Comparison of ENCODE assay signal across 13 cellular contexts in genomic region chr17:1557355-1558095, GRCh38. TPM values are rescaled to one million over a fixed set of nuclear protein-coding genes. Genes with fewer than 3 reads are reported as not detected.
DNase-seq lines count a peak whose midpoint lies in the region; ATAC-seq, FAIRE-seq and TF ChIP-seq lines count a peak whose summit lies in the region.
"Had no signal": no experiment of that assay in that cellular context is flagged by ENCODE, and none has a peak within 500 bp of the region (broad histone marks: within the 10 kb centered on the region; RNA-seq: fewer than 3 reads in every experiment).

No MANE protein-coding gene starts in this region.

- BruUV-seq in K562 (replicated peaks; lab: Mats Ljungman, UMichigan) = no TSS peak

- CTCF ChIA-PET in K562 (lab: Yijun Ruan, JAX; ENCODE audit: low intra/inter-chr PET ratio) = no interaction called here

- H3K9ac ChIP-seq in K562 (ENCODE audit: insufficient read depth in 1 of 2, low read depth in 2 of 2, low read length in 2 of 2) = no peak overlapping the region; a peak in 1 of 4 replicates

- WGBS in K562 (ENCODE audit: insufficient coverage, low coverage, missing lambda C conversion rate) = 84% methylated on average over 15 of the region's 22 CpGs
- WGBS in small intestine, 3 donors = 56 to 77% (median 76%) methylated on average over 22 of the region's 22 CpGs

- H3K4me3 Mint-ChIP-seq in activated T-cell treated with anti-CD3 and anti-CD28 coated beads, Interleukin-2, amount 50 U/mL, for 72 hours = no peak overlapping the region

- FAIRE-seq in K562 (lab: Jason Lieb, UNC) = no peak
- no peak for FAIRE-seq in small intestine (lab: Jason Lieb, UNC)
- FAIRE-seq in urothelium cell line (lab: Jason Lieb, UNC) = no peak
- FAIRE-seq: H54 had no signal

- H2AFZ ChIP-seq in K562 (ENCODE audit: low read depth, low read length) = no peak overlapping the region

- peaks cover 8 to 27% of the 10 kb centered on the region in 2 experiments; a peak in 4 of 5 replicates for H3K4me1 ChIP-seq in K562 (replicated peaks in 1 of 2; ENCODE audit: control insufficient read depth in 2 of 2, insufficient read depth in 2 of 2, low read length in 2 of 2)
- peaks cover 3 to 12% of the 10 kb centered on the region in 2 donors for H3K4me1 ChIP-seq in small intestine (ENCODE audit: control insufficient read depth in 2 of 2, insufficient read depth in 1 of 2, low read depth in 1 of 2, low read length in 1 of 2)

- no peaks in the 10 kb centered on the region for H3K9me1 ChIP-seq in K562 (ENCODE audit: control insufficient read depth, insufficient read depth, low read length)

- no peak for TF ChIP-seq CTCF in K562 (IDR thresholded peaks at IDR 0.05 in 2 of 3, conservative IDR thresholded peaks at IDR 0.05 in 1 of 3; ENCODE audit: insufficient read depth in 2 of 3, low read depth in 1 of 3, low read length in 3 of 3)

- H3K4me3 ChIP-seq in K562 = no peak overlapping the region
- H3K4me3 ChIP-seq in small intestine (ENCODE audit: low read depth in 1 of 2, low read length in 2 of 2) = no peak overlapping the region
- H3K4me3 ChIP-seq: heart left ventricle had no signal

- intact Hi-C loops in K562 (cut with micrococcal nuclease) = no loop called here

- no peak for TF ChIP-seq RAD21 in K562 (CRISPR knock-in tag; conservative IDR thresholded peaks at IDR 0.05 in 1 of 2, IDR thresholded peaks at IDR 0.05 in 1 of 2)

- peak; percentile 28 for DNase-seq in ELR (ENCODE audit: low read depth)
- DNase-seq in K562 (ENCODE audit: extremely low read depth in 1 of 4, low spot score in 3 of 4) = no peak
- peak; percentile 31 for DNase-seq in iris pigment epithelial cell (ENCODE audit: low read depth)
- peak; percentile 90 for DNase-seq in small intestine
- no peak for DNase-seq in urothelium cell line (ENCODE audit: low spot score)
- DNase-seq in activated T-cell treated with anti-CD3 and anti-CD28 coated beads, Interleukin-2, amount 50 U/mL, for 72 hours = no peak
- no peak for DNase-seq in substantia nigra (lab: John Stamatoyannopoulos, UW)
- DNase-seq: activated CD4-positive, alpha-beta T cell treated with anti-CD3 and anti-CD28 coated beads for 1 hour; activated T-cell treated with anti-CD3 and anti-CD28 coated beads for 4 hours; stimulated activated CD4-positive, alpha-beta T cell treated with anti-CD3 and anti-CD28 coated beads, Interleukin-15, amount 100 ng/mL, for 24 hours had no signal

- peaks cover 0 to 4% of the 10 kb centered on the region in 2 donors for H3K36me3 Mint-ChIP-seq in activated T-cell treated with anti-CD3 and anti-CD28 coated beads, Interleukin-2, amount 50 U/mL, for 72 hours (ENCODE audit: insufficient read depth in 2 of 2)

- H3K27ac Mint-ChIP-seq in activated T-cell treated with anti-CD3 and anti-CD28 coated beads, Interleukin-2, amount 50 U/mL, for 72 hours = no peak overlapping the region

- H3K9me3 ChIP-seq in K562 (replicated peaks; ENCODE audit: control insufficient read depth, insufficient read depth, low read depth, low read length) (no peaks in the 10 kb centered on the region), small intestine (ENCODE audit: control insufficient read depth, low read depth) (no peaks in the 10 kb centered on the region)
- H3K9me3 ChIP-seq: heart left ventricle had no signal

- peaks cover 46% of the 10 kb centered on the region; the same call in 2 of the 3 replicates for H3K36me3 ChIP-seq in K562 (ENCODE audit: control insufficient read depth, insufficient read depth, low read length)
- peaks cover 0 to 4% of the 10 kb centered on the region in 2 donors for H3K36me3 ChIP-seq in small intestine (ENCODE audit: control insufficient read depth in 2 of 2, insufficient read depth in 2 of 2, low read length in 2 of 2)

- peaks cover 18% of the 10 kb centered on the region for H4K20me1 ChIP-seq in K562 (replicated peaks; ENCODE audit: control insufficient read depth, insufficient read depth, low read length)

- TF ChIP-seq EP300 in K562 (IDR thresholded peaks at IDR 0.05; ENCODE audit: low read length) = no peak

- H3K27me3 ChIP-seq in K562 (ENCODE audit: control insufficient read depth in 2 of 2, insufficient read depth in 2 of 2, low read length in 2 of 2) (no peaks in the 10 kb centered on the region), small intestine (ENCODE audit: control insufficient read depth in 2 of 2, insufficient read depth in 2 of 2, low read length in 2 of 2) (no peaks in the 10 kb centered on the region)
- H3K27me3 ChIP-seq: heart left ventricle had no signal

- no peaks in the 10 kb centered on the region for H3K27me3 Mint-ChIP-seq in activated T-cell treated with anti-CD3 and anti-CD28 coated beads, Interleukin-2, amount 50 U/mL, for 72 hours (ENCODE audit: low read depth)

- POLR2A ChIA-PET in K562 (lab: Yijun Ruan, JAX) = no interaction called here

- H3K4me1 Mint-ChIP-seq in activated T-cell treated with anti-CD3 and anti-CD28 coated beads, Interleukin-2, amount 50 U/mL, for 72 hours (ENCODE audit: low read depth) = peaks cover 15% of the 10 kb centered on the region

- no peaks in the 10 kb centered on the region for H3K9me3 Mint-ChIP-seq in activated T-cell treated with anti-CD3 and anti-CD28 coated beads, Interleukin-2, amount 50 U/mL, for 72 hours

- H3K27ac ChIP-seq in K562 (ENCODE audit: extremely low read depth, low read depth, low read length) (no peak overlapping the region), small intestine (ENCODE audit: low read depth in 1 of 2, low read length in 1 of 2) (peak overlapping the region; percentile 63 to 76), substantia nigra (ENCODE audit: low read depth, low read length, poor library complexity, severe bottlenecking) (no peak overlapping the region)

- in situ Hi-C loops in K562 (cut with MboI) = no loop called here

- no peak for TF ChIP-seq POLR2A in K562 (conservative IDR thresholded peaks at IDR 0.05)

- no peak overlapping the region for H3K4me2 ChIP-seq in K562 (ENCODE audit: insufficient read depth, low read length)

- peaks cover 39% of the 10 kb centered on the region for H3K79me2 ChIP-seq in K562 (ENCODE audit: control insufficient read depth, insufficient read depth, low read length)

- ATAC-seq in K562 (no peak), HG03442 (IDR thresholded peaks at IDR 0.05; ENCODE audit: unreplicated experiment) (no peak)
- no peak for ATAC-seq in activated T-cell treated with anti-CD3 and anti-CD28 coated beads, Interleukin-2, amount 50 U/mL, for 72 hours (replicated peaks in 1 of 2)

TF ChIP-seq in K562, 482 proteins besides CTCF, POLR2A, EP300 and RAD21:
- TF ChIP-seq MIER1 (IDR thresholded peaks at IDR 0.05; ENCODE audit: low read depth) (no peak), ZNF316 (IDR thresholded peaks at IDR 0.05) (peak; percentile 43; the same call in 1 of the 2 replicates), HMG20B (CRISPR knock-in tag; IDR thresholded peaks at IDR 0.05) (no peak), C11orf30 (IDR thresholded peaks at IDR 0.05; ENCODE audit: low read depth) (peak; percentile 29; the same call in 1 of the 2 replicates)

RNA-seq across cellular contexts. Expression of gene PITPNA, which starts 5.1 kb away (rescaled TPM):
- 34.8 and 41.3 TPM in 2 replicates for total RNA-seq in K562 (2011; cell fraction: chromatin; rRNA removed; ENCODE audit: low replicate concordance)
- total RNA-seq in K562 (2011; cell fraction: nucleolus; rRNA removed) = 14.2 and 16.3 TPM in 2 replicates
- 27.9 and 46.9 TPM in 2 replicates for total RNA-seq in K562 (2011; cell fraction: nucleoplasm; rRNA removed)
- 17.3 and 33.9 TPM in 2 replicates for total RNA-seq in K562 (2014; rRNA removed)
- 15.7 TPM in 2 replicates for total RNA-seq in K562 (2014; rRNA removed; fragmentation: Illumina TruSeq; extraction: Trizol)
- 13.0 and 16.6 TPM in 2 replicates for total RNA-seq in K562 (2015; rRNA removed; fragmentation: Illumina TruSeq; extraction: Trizol)
- 44.6 and 45.2 TPM in 2 replicates for total RNA-seq in K562 (2021)
- polyA plus RNA-seq in K562 (2011; rRNA removed) = 30.0 and 47.9 TPM in 2 replicates
- 24.6 and 30.3 TPM in 2 replicates for polyA plus RNA-seq in K562 (2011; cell fraction: cytosol; rRNA removed)
- 26.2 and 26.6 TPM in 2 replicates for polyA plus RNA-seq in K562 (2011; cell fraction: nucleus; rRNA removed)
- 33.5 and 37.0 TPM in 2 replicates for polyA plus RNA-seq in K562 (2012)
- polyA plus RNA-seq in K562 (2014; fragmentation: Illumina TruSeq; extraction: Trizol) = 37.8 and 52.2 TPM in 2 replicates
- polyA plus RNA-seq in K562 (2014; fragmentation: Nextera tagmentation; extraction: Ambion mirVana) = 1 to 10 TPM; 7.2 to 8.8 TPM
- 28.1 and 37.7 TPM in 2 replicates for polyA plus RNA-seq in K562 (2014; rRNA removed)
- 17.3 and 23.1 TPM in 2 replicates for polyA minus RNA-seq in K562 (2011; rRNA and poly(A)+ RNA removed)
- 12.8 and 14.8 TPM in 2 replicates for polyA minus RNA-seq in K562 (2011; cell fraction: cytosol; rRNA and poly(A)+ RNA removed)
- 3.4 and 5.3 TPM in 2 replicates for polyA minus RNA-seq in K562 (2011; cell fraction: nucleus; rRNA and poly(A)+ RNA removed)
- polyA plus RNA-seq in small intestine = 10 to 100 TPM; 39.8 to 51.2 (median 47.8) TPM
- 10 to 100 TPM; 36.0 to 40.7 TPM for total RNA-seq in activated T-cell treated with anti-CD3 and anti-CD28 coated beads, Interleukin-2, amount 50 U/mL, for 72 hours

RNA-seq across cellular contexts. Expression of gene INPP5K, which starts 41.1 kb away (rescaled TPM):
- 20.1 and 48.1 TPM in 2 replicates for total RNA-seq in K562 (2011; cell fraction: chromatin; rRNA removed; ENCODE audit: low replicate concordance)
- total RNA-seq in K562 (2011; cell fraction: nucleolus; rRNA removed) = 28.3 and 32.5 TPM in 2 replicates
- total RNA-seq in K562 (2011; cell fraction: nucleoplasm; rRNA removed) = 18.3 and 29.5 TPM in 2 replicates
- 15.1 and 23.3 TPM in 2 replicates for total RNA-seq in K562 (2014; rRNA removed)
- 6.0 and 7.2 TPM in 2 replicates for total RNA-seq in K562 (2014; rRNA removed; fragmentation: Illumina TruSeq; extraction: Trizol)
- 5.5 and 7.4 TPM in 2 replicates for total RNA-seq in K562 (2015; rRNA removed; fragmentation: Illumina TruSeq; extraction: Trizol)
- total RNA-seq in K562 (2021) = 11.8 and 13.7 TPM in 2 replicates
- 12.1 and 12.4 TPM in 2 replicates for polyA plus RNA-seq in K562 (2011; rRNA removed)
- polyA plus RNA-seq in K562 (2011; cell fraction: cytosol; rRNA removed) = 13.8 and 18.3 TPM in 2 replicates
- polyA plus RNA-seq in K562 (2011; cell fraction: nucleus; rRNA removed) = 17.2 and 21.3 TPM in 2 replicates
- 14.0 and 20.7 TPM in 2 replicates for polyA plus RNA-seq in K562 (2012)
- polyA plus RNA-seq in K562 (2014; fragmentation: Illumina TruSeq; extraction: Trizol) = 10.1 and 10.2 TPM in 2 replicates
- 1 to 10 TPM in 1 of 2 experiments, under 1 TPM in 1; 0.63 to 1.0 TPM for polyA plus RNA-seq in K562 (2014; fragmentation: Nextera tagmentation; extraction: Ambion mirVana)
- 12.2 and 12.9 TPM in 2 replicates for polyA plus RNA-seq in K562 (2014; rRNA removed)
- 10.6 and 16.2 TPM in 2 replicates for polyA minus RNA-seq in K562 (2011; rRNA and poly(A)+ RNA removed)
- 10.8 and 16.8 TPM in 2 replicates for polyA minus RNA-seq in K562 (2011; cell fraction: cytosol; rRNA and poly(A)+ RNA removed)
- polyA minus RNA-seq in K562 (2011; cell fraction: nucleus; rRNA and poly(A)+ RNA removed) = 11.6 and 12.9 TPM in 2 replicates
- polyA plus RNA-seq in small intestine = 10 to 100 TPM; 21.8 to 28.1 (median 26.8) TPM
- 10 to 100 TPM; 48.4 to 51.2 TPM for total RNA-seq in activated T-cell treated with anti-CD3 and anti-CD28 coated beads, Interleukin-2, amount 50 U/mL, for 72 hours

Comparison
In these comparisons a context has a peak if more than half of its experiments do, and no peak if none do; other contexts are left out.
1. DNase-seq: peak in ELR (single experiment), iris pigment epithelial cell (single experiment) and small intestine (single experiment); none in K562 (0 of 4), urothelium cell line (single experiment), activated T-cell treated with anti-CD3 and anti-CD28 coated beads, Interleukin-2, amount 50 U/mL, for 72 hours (0 of 2) and substantia nigra (0 of 49).
2. H3K27ac ChIP-seq: peak in small intestine (2 of 2); none in K562 (single experiment) and substantia nigra (single experiment).